ENCODE assay signal across 27 cellular contexts in the genomic region with DNA sequence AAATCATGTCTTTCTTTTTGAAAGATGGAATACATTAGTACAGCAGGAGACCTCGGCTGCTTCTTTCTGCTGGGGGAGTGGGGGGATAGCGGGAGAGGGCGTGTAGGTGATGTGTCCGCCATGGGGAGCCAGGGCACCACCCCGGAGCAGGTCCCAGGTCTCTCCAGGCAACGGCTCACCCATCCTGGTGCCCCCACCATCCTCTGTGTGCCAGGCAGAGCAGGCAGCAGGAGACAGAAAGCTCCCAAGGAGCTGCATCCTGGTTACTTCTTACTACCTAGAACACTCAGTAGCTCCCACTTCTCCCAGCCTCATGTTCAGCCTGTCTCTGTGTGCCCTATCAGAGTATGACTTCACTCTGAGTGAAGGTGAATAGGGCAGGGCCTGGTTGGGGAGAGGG. TPM values are rescaled to one million over a fixed set of nuclear protein-coding genes. Genes with fewer than 3 reads are reported as not detected.
A peak's percentile ranks its signal among the peaks of the same experiment; 100 is the strongest.
DNase-seq lines count a peak whose midpoint lies in the region; ATAC-seq, FAIRE-seq and TF ChIP-seq lines count a peak whose summit lies in the region.
"Had no signal": no experiment of that assay in that cellular context is flagged by ENCODE, and none has a peak within 500 bp of the region (broad histone marks: within the 10 kb centered on the region; RNA-seq: fewer than 3 reads in every experiment).

No MANE protein-coding gene starts in this region.

- peaks cover 5% of the 10 kb centered on the region for H3K36me3 ChIP-seq in neural progenitor cell

- H3K79me2 ChIP-seq in neural progenitor cell (ENCODE audit: low read depth) = no peaks in the 10 kb centered on the region

- H3K4me1 ChIP-seq in neural progenitor cell = peaks cover 8% of the 10 kb centered on the region

- H3K36me3 Mint-ChIP-seq in activated CD4-positive, alpha-beta T cell treated with anti-CD3 and anti-CD28 coated beads for 36 hours (ENCODE audit: low read depth) = peaks cover 40% of the 10 kb centered on the region
- H3K36me3 Mint-ChIP-seq in chondrocyte (ENCODE audit: low read depth) = peaks cover 26% of the 10 kb centered on the region
- peaks cover 30% of the 10 kb centered on the region for H3K36me3 Mint-ChIP-seq in neural progenitor cell

- POLR2A ChIA-PET in activated CD4-positive, alpha-beta T cell treated with anti-CD3 and anti-CD28 coated beads for 36 hours (lab: Charles Lee) = no interaction called here

- no peaks in the 10 kb centered on the region for H3K27me3 ChIP-seq in neural progenitor cell
- H3K27me3 ChIP-seq: brain microvascular endothelial cell, gastrocnemius medialis had no signal

- peaks cover 28% of the 10 kb centered on the region for H3F3A ChIP-seq in neural progenitor cell (ENCODE audit: low read depth)

- TF ChIP-seq CTCF in chondrocyte (IDR thresholded peaks at IDR 0.05) = no peak
- no peak for TF ChIP-seq CTCF in neural progenitor cell (IDR thresholded peaks at IDR 0.05)

- no peak for TF ChIP-seq POLR2A in GM12891 (IDR thresholded peaks at IDR 0.05; ENCODE audit: low read depth, low read length)

- H4K20me1 ChIP-seq in neural progenitor cell (ENCODE audit: low read depth) = no peaks in the 10 kb centered on the region

- no peak for FAIRE-seq in GM12891 (lab: Jason Lieb, UNC)
- FAIRE-seq: GM18507, TTC549 had no signal

- H3K4me1 Mint-ChIP-seq in activated CD4-positive, alpha-beta T cell treated with anti-CD3 and anti-CD28 coated beads for 36 hours = peaks cover 8% of the 10 kb centered on the region
- H3K4me1 Mint-ChIP-seq in chondrocyte (ENCODE audit: low read depth) (no peaks in the 10 kb centered on the region), neural progenitor cell (no peaks in the 10 kb centered on the region)
- H3K4me1 Mint-ChIP-seq: GM23338, neural crest cell had no signal

- H3K4me2 ChIP-seq in neural progenitor cell = no peak overlapping the region
- H3K4me2 ChIP-seq: GM23338, KMS-11 had no signal

- intact Hi-C loops in activated CD4-positive, alpha-beta T cell treated with anti-CD3 and anti-CD28 coated beads for 36 hours (cut with DNase I, micrococcal nuclease) = no loop called here

- peak overlapping the region; percentile 40 for H3K27ac Mint-ChIP-seq in activated CD4-positive, alpha-beta T cell treated with anti-CD3 and anti-CD28 coated beads for 36 hours
- H3K27ac Mint-ChIP-seq in chondrocyte (ENCODE audit: unreplicated experiment) (no peak overlapping the region), neural progenitor cell (peak overlapping the region; percentile 96)
- H3K27ac Mint-ChIP-seq: GM23338 had no signal

- no peak overlapping the region for H3K4me3 Mint-ChIP-seq in activated CD4-positive, alpha-beta T cell treated with anti-CD3 and anti-CD28 coated beads for 36 hours
- H3K4me3 Mint-ChIP-seq in chondrocyte (ENCODE audit: unreplicated experiment) (no peak overlapping the region), neural progenitor cell (no peak overlapping the region)
- H3K4me3 Mint-ChIP-seq: GM23338, neural crest cell had no signal

- peaks cover 7% of the 10 kb centered on the region for H3K9me3 ChIP-seq in neural progenitor cell (ENCODE audit: low read depth)
- H3K9me3 ChIP-seq: gastrocnemius medialis, mucosa of descending colon had no signal

- no peaks in the 10 kb centered on the region for H3K27me3 Mint-ChIP-seq in activated CD4-positive, alpha-beta T cell treated with anti-CD3 and anti-CD28 coated beads for 36 hours
- no peaks in the 10 kb centered on the region for H3K27me3 Mint-ChIP-seq in chondrocyte (ENCODE audit: low read depth)
- H3K27me3 Mint-ChIP-seq in neural progenitor cell (ENCODE audit: insufficient read depth, low read depth) = peaks cover 6% of the 10 kb centered on the region
- H3K27me3 Mint-ChIP-seq: CD8-positive, alpha-beta memory T cell had no signal

- H3K9me3 Mint-ChIP-seq in activated CD4-positive, alpha-beta T cell treated with anti-CD3 and anti-CD28 coated beads for 36 hours (ENCODE audit: low read depth) = peaks cover 13% of the 10 kb centered on the region
- H3K9me3 Mint-ChIP-seq in chondrocyte (ENCODE audit: low read depth) (peaks cover 16% of the 10 kb centered on the region), neural progenitor cell (peaks cover 13% of the 10 kb centered on the region)

- CTCF ChIA-PET in activated CD4-positive, alpha-beta T cell treated with anti-CD3 and anti-CD28 coated beads for 36 hours (lab: Charles Lee) = no interaction called here

- ATAC-seq in activated CD4-positive, alpha-beta T cell treated with anti-CD3 and anti-CD28 coated beads for 36 hours = no peak
- no peak for ATAC-seq in HG02884 (IDR thresholded peaks at IDR 0.05; ENCODE audit: unreplicated experiment)
- ATAC-seq: PC-3 had no signal

- no peak overlapping the region for H3K4me3 ChIP-seq in neural progenitor cell
- H3K4me3 ChIP-seq: coronary artery, gastrocnemius medialis, GM23338, mucosa of descending colon had no signal

- H2AFZ ChIP-seq in neural progenitor cell (replicated peaks) = no peak overlapping the region
- H2AFZ ChIP-seq: GM23338 had no signal

- H3K27ac ChIP-seq in neural progenitor cell = no peak overlapping the region
- H3K27ac ChIP-seq: brain microvascular endothelial cell, coronary artery, gastrocnemius medialis, KMS-11 had no signal

- H3K9ac ChIP-seq in neural progenitor cell = no peak overlapping the region
- H3K9ac ChIP-seq: KMS-11 had no signal

- DNase-seq in activated CD4-positive, alpha-beta T cell treated with anti-CD3 and anti-CD28 coated beads for 36 hours = no peak
- no peak for DNase-seq in activated CD4-positive, alpha-beta T cell treated with anti-CD3 and anti-CD28 coated beads for 4 hours
- no peak for DNase-seq in GM12891 (ENCODE audit: insufficient read length, low spot score)
- DNase-seq in chondrocyte (ENCODE audit: low spot score) = peak; percentile 68
- no peak for DNase-seq in neural progenitor cell (ENCODE audit: low spot score)
- no peak for DNase-seq in DMS79 treated with DMSO at 0.1 percent for 48 hours (lab: John Stamatoyannopoulos, UW)
- DNase-seq in amniotic stem cell (lab: John Stamatoyannopoulos, UW) = no peak
- DNase-seq: 8988T; activated CD4-positive, alpha-beta T cell treated with anti-CD3 and anti-CD28 coated beads for 1 hour; activated T-cell treated with anti-CD3 and anti-CD28 coated beads, Interleukin-2, amount 50 U/mL, for 48 hours; brain microvascular endothelial cell; CD8-positive, alpha-beta memory T cell; DMS53; GDM1; mucosa of descending colon; NCI-H1436 treated with DMSO at 0.1 percent for 48 hours; NCI-H510A; PC-3; SHP77 had no signal

TF ChIP-seq in GM12891, 5 proteins besides CTCF, POLR2A, EP300 and RAD21:
- TF ChIP-seq POLR2AphosphoS5 (IDR thresholded peaks at IDR 0.05; ENCODE audit: low read depth, low read length) (0 out of 2 replicates have a peak, but pooled peaks have one; percentile 18), PAX5 (IDR thresholded peaks at IDR 0.05; ENCODE audit: insufficient read depth, low read length, severe bottlenecking) (no peak)
TF ChIP-seq in GM12891: peak in this region for 1.

RNA-seq across cellular contexts. Expression of gene TNIP2, which starts 23.6 kb away (rescaled TPM):
- 10 to 100 TPM; 50.6 to 59.4 TPM for total RNA-seq in activated CD4-positive, alpha-beta T cell treated with anti-CD3 and anti-CD28 coated beads for 36 hours
- polyA plus RNA-seq in GM12891 (2012; ENCODE audit: low read depth, missing spikeins) = 40.6 TPM
- 23.3 to 30.7 TPM (median 29.0 TPM) in 3 replicates for total RNA-seq in chondrocyte
- 24.5 and 37.6 TPM in 2 replicates for total RNA-seq in neural progenitor cell (ENCODE audit: low replicate concordance)
